Comparison of ENCODE assay signal across 28 cellular contexts in the genomic region with DNA sequence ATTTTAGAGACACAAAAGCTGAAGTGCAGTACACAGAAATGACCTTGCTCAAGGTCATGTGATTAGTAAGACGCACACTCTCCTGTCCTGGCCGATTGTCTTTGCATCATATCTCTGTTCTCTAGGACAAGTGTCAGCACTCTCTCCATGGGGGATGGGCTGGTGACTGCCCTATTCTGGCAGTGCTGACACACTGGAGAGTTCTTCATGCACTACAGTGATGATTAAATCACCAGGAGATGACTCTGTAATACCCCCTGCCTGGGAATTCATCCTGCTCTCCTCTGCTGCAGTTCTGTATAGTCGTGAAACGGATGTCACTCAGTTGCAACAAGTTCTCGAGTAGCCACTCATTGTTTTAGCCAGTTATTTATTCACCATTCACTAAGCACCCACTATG. TPM values are rescaled to one million over a fixed set of nuclear protein-coding genes. Genes with fewer than 3 reads are reported as not detected.
DNase-seq lines count a peak whose midpoint lies in the region; ATAC-seq and TF ChIP-seq lines count a peak whose summit lies in the region.
"Had no signal": no experiment of that assay in that cellular context is flagged by ENCODE, and none has a peak within 500 bp of the region (broad histone marks: within the 10 kb centered on the region; RNA-seq: fewer than 3 reads in every experiment).

No MANE protein-coding gene starts in this region.

- H3K4me2 ChIP-seq in mesenchymal stem cell (ENCODE audit: low read length, poor library complexity, severe bottlenecking) = no peak overlapping the region

- H3K27ac ChIP-seq in brain microvascular endothelial cell (no peak overlapping the region), mesenchymal stem cell (ENCODE audit: low read length, poor library complexity, severe bottlenecking) (peak overlapping the region; percentile 64), left lung (no peak overlapping the region)
- H3K27ac ChIP-seq: colonic mucosa, esophagus muscularis mucosa, gastrocnemius medialis, GM23248, psoas muscle, SJCRH30, upper lobe of left lung had no signal

- no peaks in the 10 kb centered on the region for H3K27me3 ChIP-seq in brain microvascular endothelial cell (replicated peaks)
- peaks cover 0 to 25% of the 10 kb centered on the region in 2 experiments for H3K27me3 ChIP-seq in mesenchymal stem cell (ENCODE audit: control insufficient read depth in 1 of 2, insufficient read depth in 1 of 2, low read length in 2 of 2)
- H3K27me3 ChIP-seq in left lung = peaks cover 21 to 32% of the 10 kb centered on the region in 2 donors

- no peak overlapping the region for H2AFZ ChIP-seq in mesenchymal stem cell (ENCODE audit: low read depth, low read length)
- H2AFZ ChIP-seq: GM23248 had no signal

- DNase-seq in NCI-H1417 (lab: John Stamatoyannopoulos, UW) (peak in 2 of 3 experiments; percentile 28 to 66), NCI-H1417 treated with DMSO at 0.1 percent for 48 hours (lab: John Stamatoyannopoulos, UW) (no peak), OCI-M1 (lab: John Stamatoyannopoulos, UW) (peak; percentile 58), brain microvascular endothelial cell (peak; percentile 37), mesenchymal stem cell (no peak), left lung (no peak)
- DNase-seq: 8988T; activated CD4-positive, alpha-beta T cell treated with anti-CD3 and anti-CD28 coated beads for 36 hours; activated T-cell treated with anti-CD3 and anti-CD28 coated beads, Interleukin-2, amount 50 U/mL, for 1 hour; amniotic stem cell; colonic mucosa; endodermal cell; gastrocnemius medialis; GF-D8; GM23248; NCI-H1930; NCI-H446; NCI-H82; SJCRH30; stimulated activated CD4-positive, alpha-beta T cell treated with anti-CD3 and anti-CD28 coated beads, Interleukin-1b, Interleukin-23, amount 100 ng/mL, for 48 hours; substantia nigra; upper lobe of left lung had no signal

- H2BK12ac ChIP-seq in mesenchymal stem cell (ENCODE audit: low read length in 2 of 2) = no peak overlapping the region

- no peak overlapping the region for H4K91ac ChIP-seq in mesenchymal stem cell (ENCODE audit: low read length)

- H4K8ac ChIP-seq in mesenchymal stem cell (ENCODE audit: low read length) = no peak overlapping the region

- H2BK15ac ChIP-seq in mesenchymal stem cell (ENCODE audit: low read depth, poor library complexity, severe bottlenecking) = no peak overlapping the region

- H3K14ac ChIP-seq in mesenchymal stem cell (ENCODE audit: low read length in 2 of 2) = no peak overlapping the region

- 58% methylated on average over 4 of the region's 5 CpGs for WGBS in mesenchymal stem cell

- no peak overlapping the region for H3K4ac ChIP-seq in mesenchymal stem cell (ENCODE audit: low read depth in 1 of 2, low read length in 2 of 2)

- no peak overlapping the region for H3K9ac ChIP-seq in mesenchymal stem cell (ENCODE audit: low read length)
- H3K9ac ChIP-seq: GM23248 had no signal

- H3K9me3 ChIP-seq in mesenchymal stem cell (ENCODE audit: control insufficient read depth, low read length) (no peaks in the 10 kb centered on the region), left lung (no peaks in the 10 kb centered on the region)
- H3K9me3 ChIP-seq: colonic mucosa, esophagus muscularis mucosa, gastrocnemius medialis, psoas muscle, SJCRH30, upper lobe of left lung had no signal

- peaks cover 4% of the 10 kb centered on the region for H3K79me1 ChIP-seq in mesenchymal stem cell (replicated peaks; ENCODE audit: low read length, poor library complexity, severe bottlenecking)

- H3K36me3 ChIP-seq in brain microvascular endothelial cell (replicated peaks) (no peaks in the 10 kb centered on the region), mesenchymal stem cell (ENCODE audit: control insufficient read depth in 1 of 2, insufficient read depth in 2 of 2, low read depth in 1 of 2, low read length in 2 of 2) (no peaks in the 10 kb centered on the region), left lung (no peaks in the 10 kb centered on the region)
- H3K36me3 ChIP-seq: colonic mucosa, esophagus muscularis mucosa, gastrocnemius medialis, SJCRH30, upper lobe of left lung had no signal

- no peak overlapping the region for H2BK5ac ChIP-seq in mesenchymal stem cell (ENCODE audit: low read depth, low read length, poor library complexity, severe bottlenecking)

- in situ Hi-C loops in brain microvascular endothelial cell (cut with HindIII; ENCODE audit: low pct_ligation_motif_present, low sequenced_read_pairs) = no loop called here

- no peak overlapping the region for H2AK5ac ChIP-seq in mesenchymal stem cell (ENCODE audit: low read length, severe bottlenecking)

- H2BK120ac ChIP-seq in mesenchymal stem cell (ENCODE audit: low read depth, low read length) = no peak overlapping the region

- H3K4me3 ChIP-seq in brain microvascular endothelial cell (ENCODE audit: low read depth, low read length) = no peak overlapping the region
- H3K4me3 ChIP-seq in mesenchymal stem cell (ENCODE audit: insufficient read depth in 1 of 2, low read depth in 1 of 2, low read length in 2 of 2) = no peak overlapping the region
- H3K4me3 ChIP-seq in left lung = no peak overlapping the region
- H3K4me3 ChIP-seq: colonic mucosa, esophagus muscularis mucosa, gastrocnemius medialis, GM23248, psoas muscle, SJCRH30, upper lobe of left lung had no signal

- intact Hi-C loops in left lung (cut with DNase I) = no loop called here

- no peak overlapping the region for H3K23ac ChIP-seq in mesenchymal stem cell (ENCODE audit: low read length in 2 of 2)

- no peak overlapping the region for H3K18ac ChIP-seq in mesenchymal stem cell (ENCODE audit: low read depth in 1 of 2, low read length in 2 of 2)

- TF ChIP-seq CTCF in brain microvascular endothelial cell (IDR thresholded peaks at IDR 0.05; ENCODE audit: low read depth, low read length, missing control alignments) (no peak), left lung (IDR thresholded peaks at IDR 0.05) (no peak)

- ATAC-seq in HG03095 (IDR thresholded peaks at IDR 0.05; ENCODE audit: unreplicated experiment) (no peak), HG03280 (IDR thresholded peaks at IDR 0.05; ENCODE audit: unreplicated experiment) (no peak), left lung (no peak)
- ATAC-seq: activated CD4-positive, alpha-beta T cell treated with anti-CD3 and anti-CD28 coated beads for 36 hours; gastrocnemius medialis; psoas muscle had no signal

- H3K4me1 ChIP-seq in mesenchymal stem cell (ENCODE audit: control insufficient read depth, insufficient read depth, low read depth, low read length) = peaks cover 9% of the 10 kb centered on the region
- H3K4me1 ChIP-seq in left lung = peaks cover 0 to 7% of the 10 kb centered on the region in 2 donors
- H3K4me1 ChIP-seq: colonic mucosa, psoas muscle, SJCRH30 had no signal

RNA-seq across cellular contexts. Expression of a gene that starts 5.3 kb away (rescaled TPM):
- 1.1 TPM for polyA plus RNA-seq in mesenchymal stem cell (2013, experiment 1 of 2)
- 1.2 TPM for polyA plus RNA-seq in mesenchymal stem cell (2013, experiment 2 of 2)
- 1 to 10 TPM; 1.9 to 2.9 TPM for total RNA-seq in left lung
- total RNA-seq: bronchial epithelial cell, LHCN-M2, SJCRH30 had no signal

Comparison
In these comparisons a context has a peak if more than half of its experiments do, and no peak if none do; other contexts are left out.
1. DNase-seq: peak in NCI-H1417 (2 of 3), OCI-M1 (single experiment) and brain microvascular endothelial cell (single experiment); none in NCI-H1417 treated with DMSO at 0.1 percent for 48 hours (single experiment), mesenchymal stem cell (single experiment) and left lung (0 of 2).